ENCODE assay signal across 32 cellular contexts in genomic region chr4:81981218-81981617, GRCh38.
"Had no signal": no experiment of that assay in that cellular context is flagged by ENCODE, and none has a peak within 500 bp of the region (broad histone marks: within the 10 kb centered on the region; RNA-seq: fewer than 3 reads in every experiment).

No MANE protein-coding gene starts in this region.

- FAIRE-seq: astrocyte, TTC549 had no signal

- H3K27me3 ChIP-seq: adrenal gland, body of pancreas, brain microvascular endothelial cell, breast epithelium had no signal

- DNase-seq: activated B cell treated with CpG ODN at 0.5 μM for 24 hours; activated CD4-positive, alpha-beta memory T cell treated with anti-CD3 and anti-CD28 coated beads for 36 hours; activated CD4-positive, alpha-beta T cell treated with anti-CD3 and anti-CD28 coated beads for 4 hours; activated CD4-positive, alpha-beta T cell treated with anti-CD3 and anti-CD28 coated beads, Interleukin-2, amount 10 ng/mL, durations not matched to agents 24 days and 14 days; activated CD4-positive, alpha-beta T cell treated with anti-CD3 and anti-CD28 coated beads, Interleukin-2, amount 50 U/mL, for 1 hour; activated CD4-positive, alpha-beta T cell treated with anti-CD3 and anti-CD28 coated beads, Interleukin-2, amount 50 U/mL, for 4 hours; activated CD4-positive, CD25-positive, alpha-beta regulatory T cell treated with anti-CD3 and anti-CD28 coated beads, Interleukin-2, amount 50 U/mL, for 72 hours; activated CD8-positive, alpha-beta memory T cell treated with anti-CD3 and anti-CD28 coated beads for 24 hours; activated CD8-positive, alpha-beta memory T cell treated with anti-CD3 and anti-CD28 coated beads, Interleukin-2, amount 10 ng/mL, durations not matched to agents 7 days and 5 days; activated CD8-positive, alpha-beta memory T cell treated with anti-CD3 and anti-CD28 coated beads, Interleukin-2, amount 50 U/mL, for 48 hours; activated CD8-positive, alpha-beta T cell treated with anti-CD3 and anti-CD28 coated beads for 36 hours; activated effector memory CD4-positive, alpha-beta T cell treated with Interleukin-2 at 50 U/mL for 16 hours; activated gamma-delta T cell treated with Interleukin-2 at 50 U/mL for 16 hours; activated naive CD4-positive, alpha-beta T cell; activated naive CD4-positive, alpha-beta T cell treated with anti-CD3 and anti-CD28 coated beads for 36 hours; activated naive CD4-positive, alpha-beta T cell treated with anti-CD3 and anti-CD28 coated beads, Interleukin-2, amount 50 U/mL, for 16 hours; activated naive CD8-positive, alpha-beta T cell treated with anti-CD3 and anti-CD28 coated beads for 36 hours; activated T-cell treated with anti-CD3 and anti-CD28 coated beads, Interleukin-2, amount 50 U/mL, for 24 hours; activated T-cell treated with anti-CD3 and anti-CD28 coated beads, Interleukin-2, amount 50 U/mL, for 48 hours; adrenal gland; amniotic stem cell; aorta; body of pancreas; brain microvascular endothelial cell; central memory CD4-positive, alpha-beta T cell; T-helper 2 cell; T-helper 9 cell had no signal

- H3K4me3 ChIP-seq: adrenal gland, body of pancreas, breast epithelium had no signal

- H3K9me3 ChIP-seq: adrenal gland, body of pancreas, breast epithelium had no signal

- H3K27ac ChIP-seq: adrenal gland, body of pancreas, brain microvascular endothelial cell, breast epithelium, VCaP had no signal

- H3K36me3 ChIP-seq: adrenal gland, brain microvascular endothelial cell, breast epithelium had no signal

- ATAC-seq: activated CD8-positive, alpha-beta memory T cell treated with anti-CD3 and anti-CD28 coated beads, Interleukin-2, amount 10 ng/mL, durations not matched to agents 7 days and 5 days; activated CD8-positive, alpha-beta T cell treated with anti-CD3 and anti-CD28 coated beads for 36 hours; activated naive CD4-positive, alpha-beta T cell treated with anti-CD3 and anti-CD28 coated beads, Interleukin-2, amount 50 U/mL, for 72 hours; body of pancreas had no signal

- H3K4me1 ChIP-seq: adrenal gland, body of pancreas, breast epithelium had no signal
